17 cellular contexts compared by ENCODE assay signal in the genomic region with DNA sequence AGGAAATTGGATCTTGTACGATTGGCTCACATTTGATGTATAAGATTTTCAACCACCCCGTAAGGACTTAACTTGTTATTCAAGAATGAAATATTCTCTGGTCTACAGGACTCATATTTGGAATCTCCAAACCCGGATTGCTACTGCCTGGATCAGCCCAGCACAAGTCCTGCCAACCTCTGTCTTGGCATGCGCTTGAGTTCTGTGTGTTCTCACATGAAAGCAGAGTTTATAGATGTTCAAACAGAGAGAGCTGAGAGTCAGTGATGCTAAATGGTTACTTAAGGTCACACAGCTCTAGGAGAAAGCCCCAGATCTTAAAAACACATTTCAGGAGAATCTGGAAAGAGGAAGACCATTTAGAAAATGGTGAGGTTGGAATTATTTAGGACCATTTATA.
DNase-seq lines count a peak whose midpoint lies in the region; ATAC-seq and TF ChIP-seq lines count a peak whose summit lies in the region.
"Had no signal": no experiment of that assay in that cellular context is flagged by ENCODE, and none has a peak within 500 bp of the region (broad histone marks: within the 10 kb centered on the region; RNA-seq: fewer than 3 reads in every experiment).

No MANE protein-coding gene starts in this region.

- no peak for TF ChIP-seq CTCF in prostate gland (IDR thresholded peaks at IDR 0.05)
- TF ChIP-seq CTCF in endodermal cell (conservative IDR thresholded peaks at IDR 0.05), result no peak
- TF ChIP-seq CTCF in GM13976 (IDR thresholded peaks at IDR 0.05; ENCODE audit: borderline replicate concordance, control extremely low read depth, extremely low read depth, insufficient read depth, missing control alignments), result no peak
- TF ChIP-seq CTCF in WERI-Rb-1 (IDR thresholded peaks at IDR 0.05; ENCODE audit: low read depth, low read length), result no peak

- ATAC-seq in left ventricle myocardium superior, result peak; percentile 93
- ATAC-seq: body of pancreas, T-cell had no signal

- intact Hi-C loops in left ventricle myocardium superior (cut with micrococcal nuclease) (no loop called here), prostate gland (cut with DNase I) (loop anchor here (10.0 kb wide), 1 partner anchor 360 kb away; no protein-coding TSS in a partner anchor)

- no peak overlapping the region for H3K4me3 Mint-ChIP-seq in endodermal cell
- H3K4me3 Mint-ChIP-seq: activated naive CD4-positive, alpha-beta T cell treated with anti-CD3 and anti-CD28 coated beads for 36 hours; nephron progenitor cell; T-cell had no signal

- H3K27ac ChIP-seq in prostate gland (peak overlapping the region; percentile 80 to 81), endodermal cell (ENCODE audit: low read depth, low read length) (no peak overlapping the region), WERI-Rb-1 (no peak overlapping the region)
- H3K27ac ChIP-seq: body of pancreas, GM23248 had no signal

- no peaks in the 10 kb centered on the region for H3K27me3 Mint-ChIP-seq in endodermal cell (ENCODE audit: insufficient read depth)
- H3K27me3 Mint-ChIP-seq: T-cell had no signal

- H3K4me3 ChIP-seq in prostate gland, result no peak overlapping the region
- no peak overlapping the region for H3K4me3 ChIP-seq in endodermal cell (ENCODE audit: low read length)
- no peak overlapping the region for H3K4me3 ChIP-seq in WERI-Rb-1 (ENCODE audit: low read depth, low read length)
- H3K4me3 ChIP-seq: body of pancreas, GM23248 had no signal

- H3K9ac ChIP-seq in endodermal cell (ENCODE audit: extremely low read depth, low read length, poor library complexity, severe bottlenecking), result no peak overlapping the region
- H3K9ac ChIP-seq: GM23248 had no signal

- H3K36me3 ChIP-seq in prostate gland (no peaks in the 10 kb centered on the region), endodermal cell (ENCODE audit: control insufficient read depth, insufficient read depth, low read length) (no peaks in the 10 kb centered on the region), WERI-Rb-1 (no peaks in the 10 kb centered on the region)

- H3K4me1 ChIP-seq in prostate gland (replicated peaks) (peaks cover 13% of the 10 kb centered on the region), endodermal cell (ENCODE audit: control insufficient read depth, insufficient read depth, low read length) (peaks cover 4% of the 10 kb centered on the region)
- H3K4me1 ChIP-seq: body of pancreas had no signal

- no peak for TF ChIP-seq POLR2A in prostate gland (IDR thresholded peaks at IDR 0.05)

- no peaks in the 10 kb centered on the region for H3K36me3 Mint-ChIP-seq in endodermal cell (ENCODE audit: low read depth)
- H3K36me3 Mint-ChIP-seq: T-cell had no signal

- H3K27me3 ChIP-seq in prostate gland (replicated peaks; ENCODE audit: insufficient read depth) (no peaks in the 10 kb centered on the region), endodermal cell (ENCODE audit: control insufficient read depth, insufficient read depth, low read length, poor library complexity, severe bottlenecking) (no peaks in the 10 kb centered on the region), WERI-Rb-1 (ENCODE audit: insufficient read depth, low read depth, severe bottlenecking) (no peaks in the 10 kb centered on the region)
- H3K27me3 ChIP-seq: body of pancreas had no signal

- H3K9me3 Mint-ChIP-seq in endodermal cell, result peaks cover 9% of the 10 kb centered on the region
- H3K9me3 Mint-ChIP-seq: activated naive CD4-positive, alpha-beta T cell treated with anti-CD3 and anti-CD28 coated beads for 36 hours; T-cell had no signal

- peaks cover 13% of the 10 kb centered on the region for H3K4me1 Mint-ChIP-seq in endodermal cell

- WGBS in prostate gland, result 11% methylated on average over 4 of the region's 4 CpGs
- 96 to 100% methylated on average over 4 of the region's 4 CpGs for WGBS in endodermal cell (ENCODE audit: insufficient coverage in 1 of 2, insufficient read length in 1 of 2), 2 experiments

- DNase-seq in cerebellar cortex (ENCODE audit: low spot score) (peak; percentile 40), left ventricle myocardium superior (peak; percentile 67), prostate gland (ENCODE audit: low spot score) (peak; percentile 91), ureter (ENCODE audit: low spot score) (peak; percentile 56), endodermal cell (no peak), GM13976 (ENCODE audit: low spot score) (no peak), WERI-Rb-1 (no peak), GF-D8 (lab: John Stamatoyannopoulos, UW) (no peak)
- DNase-seq: activated CD4-positive, alpha-beta T cell treated with anti-CD3 and anti-CD28 coated beads, Interleukin-2, amount 50 U/mL, for 4 hours; activated naive CD4-positive, alpha-beta T cell treated with anti-CD3 and anti-CD28 coated beads for 36 hours; body of pancreas; cortex of kidney; GM23248; NCI-H1694 treated with DMSO at 0.1 percent for 48 hours; nephron progenitor cell; stimulated activated naive CD4-positive, alpha-beta T cell treated with Interleukin-2 at 50 U/mL for 16 hours; T-cell had no signal

- no peak overlapping the region for H3K27ac Mint-ChIP-seq in endodermal cell
- H3K27ac Mint-ChIP-seq: activated naive CD4-positive, alpha-beta T cell treated with anti-CD3 and anti-CD28 coated beads for 36 hours; nephron progenitor cell; T-cell had no signal

- in situ Hi-C loops in GM13976 (cut with MboI; ENCODE audit: low sequenced_read_pairs, unreplicated experiment), result no loop called here

- H3K9me3 ChIP-seq in prostate gland (no peaks in the 10 kb centered on the region), endodermal cell (ENCODE audit: control insufficient read depth, low read length) (no peaks in the 10 kb centered on the region), WERI-Rb-1 (ENCODE audit: severe bottlenecking) (no peaks in the 10 kb centered on the region)
- H3K9me3 ChIP-seq: body of pancreas had no signal

Comparison
In these comparisons a context has a peak if more than half of its experiments do, and no peak if none do; other contexts are left out.
1. DNase-seq: peak in cerebellar cortex (single experiment), left ventricle myocardium superior (single experiment), prostate gland (single experiment) and ureter (single experiment); none in endodermal cell (single experiment), GM13976 (single experiment), WERI-Rb-1 (single experiment) and GF-D8 (single experiment).
2. H3K27ac ChIP-seq: peak in prostate gland (2 of 2); none in endodermal cell (single experiment) and WERI-Rb-1 (single experiment).